1 cellular context compared by ENCODE assay signal in the genomic region with DNA sequence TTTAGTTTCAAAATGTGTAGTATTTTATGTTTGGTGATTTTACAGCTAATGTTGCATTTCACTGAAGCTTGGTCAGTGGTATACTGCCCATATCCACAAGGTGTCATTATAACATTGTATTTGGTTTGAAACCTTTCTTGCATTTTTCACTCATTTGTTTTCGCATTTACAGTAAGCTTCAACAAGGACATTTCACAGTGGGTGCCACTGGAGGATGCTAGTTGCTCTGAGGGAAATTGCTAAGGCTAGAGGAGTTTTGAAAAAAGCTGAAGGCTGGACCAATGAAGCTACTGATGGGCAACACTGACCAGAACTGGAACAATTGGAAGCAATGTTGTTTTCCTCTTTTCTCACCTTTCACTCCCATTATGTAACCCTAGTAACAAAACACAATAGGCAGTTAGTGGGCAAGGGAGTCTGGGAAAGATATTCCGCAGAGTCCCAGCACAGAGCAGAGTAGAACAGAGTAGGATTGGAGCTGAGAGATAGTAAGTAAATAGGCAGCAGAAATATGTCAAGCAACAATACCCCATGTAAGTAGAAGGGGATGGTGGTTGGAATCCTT.
TF ChIP-seq lines count a peak whose summit lies in the region.

No MANE protein-coding gene starts in this region.

TF ChIP-seq in GM12878, 131 proteins besides CTCF, POLR2A, EP300 and RAD21 (continued from another document):
- TF ChIP-seq, protein P1, sequence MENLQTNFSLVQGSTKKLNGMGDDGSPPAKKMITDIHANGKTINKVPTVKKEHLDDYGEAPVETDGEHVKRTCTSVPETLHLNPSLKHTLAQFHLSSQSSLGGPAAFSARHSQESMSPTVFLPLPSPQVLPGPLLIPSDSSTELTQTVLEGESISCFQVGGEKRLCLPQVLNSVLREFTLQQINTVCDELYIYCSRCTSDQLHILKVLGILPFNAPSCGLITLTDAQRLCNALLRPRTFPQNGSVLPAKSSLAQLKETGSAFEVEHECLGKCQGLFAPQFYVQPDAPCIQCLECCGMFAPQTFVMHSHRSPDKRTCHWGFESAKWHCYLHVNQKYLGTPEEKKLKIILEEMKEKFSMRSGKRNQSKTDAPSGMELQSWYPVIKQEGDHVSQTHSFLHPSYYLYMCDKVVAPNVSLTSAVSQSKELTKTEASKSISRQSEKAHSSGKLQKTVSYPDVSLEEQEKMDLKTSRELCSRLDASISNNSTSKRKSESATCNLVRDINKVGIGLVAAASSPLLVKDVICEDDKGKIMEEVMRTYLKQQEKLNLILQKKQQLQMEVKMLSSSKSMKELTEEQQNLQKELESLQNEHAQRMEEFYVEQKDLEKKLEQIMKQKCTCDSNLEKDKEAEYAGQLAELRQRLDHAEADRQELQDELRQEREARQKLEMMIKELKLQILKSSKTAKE (IDR thresholded peaks at IDR 0.05; ENCODE audit: low read depth, poor library complexity, severe bottlenecking) = peak; percentile 17
- no peak for TF ChIP-seq KAT2A (conservative IDR thresholded peaks at IDR 0.05; ENCODE audit: control insufficient read depth, low read depth, low read length)
- TF ChIP-seq NR2C2 (IDR thresholded peaks at IDR 0.05; ENCODE audit: borderline replicate concordance, control insufficient read depth, insufficient read length, low read depth) = no peak
- no peak for TF ChIP-seq MYC (IDR thresholded peaks at IDR 0.05; ENCODE audit: insufficient read depth, insufficient read length, insufficient replicate concordance, low read length, severe bottlenecking)
- no peak for TF ChIP-seq RAD51 (IDR thresholded peaks at IDR 0.05)
- TF ChIP-seq ESRRA (IDR thresholded peaks at IDR 0.05; ENCODE audit: low read length) = no peak
- no peak for TF ChIP-seq ZNF384 (IDR thresholded peaks at IDR 0.05; ENCODE audit: borderline replicate concordance, low read depth, low read length)
- TF ChIP-seq EZH2 (IDR thresholded peaks at IDR 0.05; ENCODE audit: borderline replicate concordance, control insufficient read depth, low read depth, low read length) = no peak
- no peak for TF ChIP-seq ZNF207 (IDR thresholded peaks at IDR 0.05; ENCODE audit: borderline replicate concordance)
- no peak for TF ChIP-seq BCL11A (IDR thresholded peaks at IDR 0.05; ENCODE audit: low read depth, low read length)
- no peak for TF ChIP-seq HDAC6 (IDR thresholded peaks at IDR 0.05; ENCODE audit: unreplicated experiment)
- TF ChIP-seq SMARCA5 (IDR thresholded peaks at IDR 0.05) = peak; percentile 46; the same call in 1 of the 2 replicates
- TF ChIP-seq, protein P2, sequence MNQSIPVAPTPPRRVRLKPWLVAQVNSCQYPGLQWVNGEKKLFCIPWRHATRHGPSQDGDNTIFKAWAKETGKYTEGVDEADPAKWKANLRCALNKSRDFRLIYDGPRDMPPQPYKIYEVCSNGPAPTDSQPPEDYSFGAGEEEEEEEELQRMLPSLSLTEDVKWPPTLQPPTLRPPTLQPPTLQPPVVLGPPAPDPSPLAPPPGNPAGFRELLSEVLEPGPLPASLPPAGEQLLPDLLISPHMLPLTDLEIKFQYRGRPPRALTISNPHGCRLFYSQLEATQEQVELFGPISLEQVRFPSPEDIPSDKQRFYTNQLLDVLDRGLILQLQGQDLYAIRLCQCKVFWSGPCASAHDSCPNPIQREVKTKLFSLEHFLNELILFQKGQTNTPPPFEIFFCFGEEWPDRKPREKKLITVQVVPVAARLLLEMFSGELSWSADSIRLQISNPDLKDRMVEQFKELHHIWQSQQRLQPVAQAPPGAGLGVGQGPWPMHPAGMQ (IDR thresholded peaks at IDR 0.05; ENCODE audit: borderline replicate concordance) = no peak
- TF ChIP-seq, protein P3, sequence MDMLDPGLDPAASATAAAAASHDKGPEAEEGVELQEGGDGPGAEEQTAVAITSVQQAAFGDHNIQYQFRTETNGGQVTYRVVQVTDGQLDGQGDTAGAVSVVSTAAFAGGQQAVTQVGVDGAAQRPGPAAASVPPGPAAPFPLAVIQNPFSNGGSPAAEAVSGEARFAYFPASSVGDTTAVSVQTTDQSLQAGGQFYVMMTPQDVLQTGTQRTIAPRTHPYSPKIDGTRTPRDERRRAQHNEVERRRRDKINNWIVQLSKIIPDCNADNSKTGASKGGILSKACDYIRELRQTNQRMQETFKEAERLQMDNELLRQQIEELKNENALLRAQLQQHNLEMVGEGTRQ (IDR thresholded peaks at IDR 0.05; ENCODE audit: borderline replicate concordance, low read depth, low read length) = no peak
- peak; percentile 79; the same call in 1 of the 2 replicates for TF ChIP-seq SMC3 (IDR thresholded peaks at IDR 0.05; ENCODE audit: borderline replicate concordance, low read length)
- no peak for TF ChIP-seq MYB (IDR thresholded peaks at IDR 0.05; ENCODE audit: borderline replicate concordance, low read depth, low read length)
- TF ChIP-seq HDGF (IDR thresholded peaks at IDR 0.05) = no peak
- TF ChIP-seq, protein P4, sequence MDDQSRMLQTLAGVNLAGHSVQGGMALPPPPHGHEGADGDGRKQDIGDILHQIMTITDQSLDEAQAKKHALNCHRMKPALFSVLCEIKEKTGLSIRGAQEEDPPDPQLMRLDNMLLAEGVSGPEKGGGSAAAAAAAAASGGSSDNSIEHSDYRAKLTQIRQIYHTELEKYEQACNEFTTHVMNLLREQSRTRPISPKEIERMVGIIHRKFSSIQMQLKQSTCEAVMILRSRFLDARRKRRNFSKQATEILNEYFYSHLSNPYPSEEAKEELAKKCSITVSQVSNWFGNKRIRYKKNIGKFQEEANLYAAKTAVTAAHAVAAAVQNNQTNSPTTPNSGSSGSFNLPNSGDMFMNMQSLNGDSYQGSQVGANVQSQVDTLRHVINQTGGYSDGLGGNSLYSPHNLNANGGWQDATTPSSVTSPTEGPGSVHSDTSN (IDR thresholded peaks at IDR 0.05; ENCODE audit: insufficient replicate concordance, low read depth, low read length) = no peak
- 0 out of 2 replicates have a peak, but pooled peaks have one; percentile 13 for TF ChIP-seq RUNX3 (IDR thresholded peaks at IDR 0.05; ENCODE audit: low read length)
- no peak for TF ChIP-seq JUND (IDR thresholded peaks at IDR 0.05; ENCODE audit: low read depth, low read length)
TF ChIP-seq in GM12878: peak in this region for 4.
